ENCODE assay signal across 11 cellular contexts in the genomic region with DNA sequence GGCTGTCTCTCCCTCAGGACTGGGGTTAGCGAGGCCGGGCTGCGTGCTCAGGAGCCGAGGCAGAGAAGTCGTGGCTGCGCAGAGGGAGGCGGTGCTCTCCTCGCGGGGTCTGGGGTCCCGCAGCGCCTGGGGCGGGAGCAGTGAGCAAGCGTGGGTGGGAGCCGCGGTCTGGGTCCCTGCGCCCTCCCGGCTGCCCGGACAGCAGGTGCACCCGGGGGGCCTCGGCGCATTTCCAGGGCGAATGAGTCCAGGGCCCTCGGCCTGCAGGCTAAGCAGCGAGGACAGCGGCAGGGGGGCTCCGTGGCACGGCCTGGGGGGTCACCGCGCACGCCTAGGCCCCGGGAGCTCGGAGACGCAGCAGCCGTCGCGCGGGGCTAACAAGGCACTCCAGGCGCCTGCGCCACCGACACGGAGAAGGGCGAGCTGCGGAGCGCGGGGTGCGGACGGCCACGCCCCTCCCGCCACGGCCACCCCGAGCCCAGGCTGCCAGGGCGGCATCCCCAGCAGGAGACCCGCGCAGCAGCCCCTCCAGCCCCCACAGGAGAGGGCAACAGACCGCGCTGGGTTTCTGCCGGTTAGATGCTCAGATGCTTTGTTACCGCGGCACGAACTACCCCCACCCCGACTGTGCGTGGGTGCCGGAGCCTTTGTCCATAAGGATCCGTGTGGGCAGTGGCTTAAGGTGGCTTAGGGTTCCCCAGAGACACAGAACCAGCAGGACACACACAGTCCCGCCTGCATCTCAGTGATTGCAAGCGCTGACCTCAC.
DNase-seq lines count a peak whose midpoint lies in the region; ATAC-seq, FAIRE-seq and TF ChIP-seq lines count a peak whose summit lies in the region.
"Had no signal": no experiment of that assay in that cellular context is flagged by ENCODE, and none has a peak within 500 bp of the region (broad histone marks: within the 10 kb centered on the region; RNA-seq: fewer than 3 reads in every experiment).

No MANE protein-coding gene starts in this region.

- no peaks in the 10 kb centered on the region for H3K36me3 Mint-ChIP-seq in astrocyte (ENCODE audit: low read depth, unreplicated experiment)
- peaks cover 0 to 8% (median 4%) of the 10 kb centered on the region in 3 donors for H3K36me3 Mint-ChIP-seq in naive thymus-derived CD8-positive, alpha-beta T cell
- H3K36me3 Mint-ChIP-seq: CD4-positive, alpha-beta memory T cell had no signal

- H3K27me3 ChIP-seq in astrocyte (ENCODE audit: insufficient read depth, low read length) = peaks cover 11% of the 10 kb centered on the region

- no peaks in the 10 kb centered on the region for H3K4me1 Mint-ChIP-seq in astrocyte (ENCODE audit: low read depth, unreplicated experiment)
- peaks cover 12 to 16% (median 14%) of the 10 kb centered on the region in 4 donors for H3K4me1 Mint-ChIP-seq in naive thymus-derived CD8-positive, alpha-beta T cell

- no peak overlapping the region for H3K4me2 ChIP-seq in astrocyte (ENCODE audit: low read length)

- H3K4me3 ChIP-seq in astrocyte (ENCODE audit: insufficient read depth, low read depth, low read length) = no peak overlapping the region

- peak in 1 of 2 donors; percentile 45 for ATAC-seq in naive thymus-derived CD8-positive, alpha-beta T cell
- ATAC-seq in GM21737 (IDR thresholded peaks at IDR 0.05; ENCODE audit: unreplicated experiment) = no peak
- ATAC-seq: stimulated activated naive B cell treated with anti-CD40 and anti-IgM and Interleukin-4, amounts not matched to agents 10 μg/mL and 1 μg/mL and 100 μg/mL, for 72 hours had no signal

- no peaks in the 10 kb centered on the region for H4K20me1 ChIP-seq in astrocyte (ENCODE audit: insufficient read depth, low read length)

- H3K36me3 ChIP-seq in astrocyte (ENCODE audit: insufficient read depth, low read length) = no peaks in the 10 kb centered on the region

- no peaks in the 10 kb centered on the region for H3K4me1 ChIP-seq in astrocyte (ENCODE audit: insufficient read depth, low read length)

- TF ChIP-seq CTCF in astrocyte (IDR thresholded peaks at IDR 0.05; ENCODE audit: insufficient read depth, low read depth, low read length) = no peak

- H3K27ac ChIP-seq in astrocyte (ENCODE audit: low read depth, low read length) = no peak overlapping the region
- H3K27ac ChIP-seq: epithelial cell of prostate had no signal

- no peaks in the 10 kb centered on the region for H3K9me3 ChIP-seq in astrocyte (ENCODE audit: insufficient read depth, low read depth, low read length)

- POLR2A ChIA-PET in naive thymus-derived CD8-positive, alpha-beta T cell (lab: Charles Lee) = no interaction called here

- peak overlapping the region; percentile 11 for H3K4me3 Mint-ChIP-seq in astrocyte (ENCODE audit: unreplicated experiment)
- peak overlapping the region in 9 of 10 donors; percentile 12 to 79 (median 40) for H3K4me3 Mint-ChIP-seq in naive thymus-derived CD8-positive, alpha-beta T cell

- DNase-seq in stimulated activated CD4-positive, alpha-beta T cell treated with anti-CD3 and anti-CD28 coated beads, Interleukin-2, amount 100 ng/mL, for 24 hours = peak; percentile 11 to 16
- DNase-seq in stimulated activated CD4-positive, alpha-beta T cell treated with anti-CD3 and anti-CD28 coated beads, Interleukin-4, amount 100 ng/mL, for 4 hours = no peak
- DNase-seq in astrocyte (ENCODE audit: low read depth) (no peak), NOMO-1 treated with dmso at 0.1 percent for 144 hours (lab: John Stamatoyannopoulos, UW; ENCODE audit: unreplicated experiment) (no peak), dedifferentiated amniotic fluid mesenchymal stem cell (ENCODE audit: extremely low spot score) (no peak), Ammon's horn (ENCODE audit: low spot score) (no peak)
- DNase-seq in naive thymus-derived CD8-positive, alpha-beta T cell = peak in 1 of 10 donors; percentile 62
- DNase-seq: CD4-positive, alpha-beta memory T cell; stimulated activated naive B cell treated with anti-CD40 and anti-IgM and Interleukin-4, amounts not matched to agents 10 μg/mL and 1 μg/mL and 100 μg/mL, for 72 hours had no signal

- H3K27me3 Mint-ChIP-seq in astrocyte (ENCODE audit: low read depth, unreplicated experiment) = peaks cover 76% of the 10 kb centered on the region
- peaks cover 37 to 67% (median 53%) of the 10 kb centered on the region in 5 donors for H3K27me3 Mint-ChIP-seq in naive thymus-derived CD8-positive, alpha-beta T cell

- H3K27ac Mint-ChIP-seq in astrocyte (ENCODE audit: unreplicated experiment) = no peak overlapping the region
- H3K27ac Mint-ChIP-seq in naive thymus-derived CD8-positive, alpha-beta T cell = peak overlapping the region in 1 of 10 donors; percentile 46
- H3K27ac Mint-ChIP-seq: CD4-positive, alpha-beta memory T cell had no signal

- no peaks in the 10 kb centered on the region for H3K9me3 Mint-ChIP-seq in astrocyte (ENCODE audit: unreplicated experiment)
- H3K9me3 Mint-ChIP-seq in naive thymus-derived CD8-positive, alpha-beta T cell = no peaks in the 10 kb centered on the region
- H3K9me3 Mint-ChIP-seq: stimulated activated naive B cell treated with anti-CD40 and anti-IgM and Interleukin-4, amounts not matched to agents 10 μg/mL and 1 μg/mL and 100 μg/mL, for 72 hours had no signal

- no peak for FAIRE-seq in astrocyte (lab: Jason Lieb, UNC)

- H3K79me2 ChIP-seq in astrocyte (ENCODE audit: insufficient read depth, low read length) = no peaks in the 10 kb centered on the region

- no peak overlapping the region for H2AFZ ChIP-seq in astrocyte (ENCODE audit: low read depth, low read length)

- no peak overlapping the region for H3K9ac ChIP-seq in astrocyte (ENCODE audit: low read length)

Comparison
In these comparisons a context has a peak if more than half of its experiments do, and no peak if none do; other contexts are left out.
1. DNase-seq: peak in stimulated activated CD4-positive, alpha-beta T cell treated with anti-CD3 and anti-CD28 coated beads, Interleukin-2, amount 100 ng/mL, for 24 hours (2 of 2); none in stimulated activated CD4-positive, alpha-beta T cell treated with anti-CD3 and anti-CD28 coated beads, Interleukin-4, amount 100 ng/mL, for 4 hours (0 of 2), astrocyte (single experiment), NOMO-1 treated with dmso at 0.1 percent for 144 hours (single experiment), dedifferentiated amniotic fluid mesenchymal stem cell (single experiment) and Ammon's horn (single experiment).